1 cellular context compared by ENCODE assay signal in genomic region chr2:165371356-165371755, GRCh38.
TF ChIP-seq lines count a peak whose summit lies in the region.

No MANE protein-coding gene starts in this region.

TF ChIP-seq in HepG2, 621 proteins besides CTCF, POLR2A, EP300 and RAD21 (continued from another document):
- TF ChIP-seq ARID4A (CRISPR knock-in tag; IDR thresholded peaks at IDR 0.05; ENCODE audit: borderline replicate concordance) = no peak
- no peak for TF ChIP-seq JDP2 (CRISPR knock-in tag; IDR thresholded peaks at IDR 0.05; ENCODE audit: borderline replicate concordance)
- TF ChIP-seq EHMT2 (IDR thresholded peaks at IDR 0.05; ENCODE audit: borderline replicate concordance, low read depth, low read length) = no peak
- no peak for TF ChIP-seq SETDB1 (CRISPR knock-in tag; IDR thresholded peaks at IDR 0.05; ENCODE audit: borderline replicate concordance)
- TF ChIP-seq KDM4B (CRISPR knock-in tag; IDR thresholded peaks at IDR 0.05) = no peak
- TF ChIP-seq DMAP1 (CRISPR knock-in tag; IDR thresholded peaks at IDR 0.05) = no peak
- 0 out of 2 replicates have a peak, but pooled peaks have one; percentile 58 for TF ChIP-seq FOXO4 (CRISPR knock-in tag; conservative IDR thresholded peaks at IDR 0.05)
